8 cellular contexts compared by ENCODE assay signal in the genomic region with DNA sequence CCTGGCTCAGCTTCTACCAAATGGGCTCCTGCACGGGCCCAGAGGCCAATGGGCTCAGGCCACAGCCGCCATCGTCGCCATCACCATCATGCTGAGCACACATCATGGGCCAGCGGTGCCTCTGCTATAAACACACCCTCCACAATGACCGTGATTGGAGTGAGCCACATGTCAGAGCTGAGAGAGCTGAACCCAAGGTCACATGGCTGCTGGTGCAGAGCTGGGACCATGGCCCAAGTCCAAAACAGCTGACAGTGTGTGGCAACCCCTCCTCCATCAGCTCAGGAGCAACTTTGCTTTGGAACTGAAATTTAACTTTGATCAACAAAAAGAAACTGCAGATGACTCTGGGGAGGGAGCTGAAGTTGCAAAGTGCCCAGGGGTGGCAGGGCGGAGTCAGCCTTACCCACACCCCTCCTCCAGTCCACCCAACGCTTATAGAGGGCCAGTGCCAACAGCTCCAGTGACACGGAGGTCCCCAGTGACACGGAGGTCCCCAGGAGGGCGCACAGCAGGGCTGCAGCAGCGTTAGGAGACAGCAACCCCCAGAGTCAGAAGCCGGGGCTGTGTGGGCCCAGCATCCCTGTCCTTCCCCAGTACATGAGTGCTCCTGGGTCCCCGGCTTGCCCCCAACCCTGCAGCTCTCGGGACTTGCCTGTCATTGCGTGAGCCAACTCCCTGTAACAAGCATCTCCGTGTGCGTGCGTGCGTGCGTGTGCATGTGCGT.
A peak's percentile ranks its signal among the peaks of the same experiment; 100 is the strongest.
DNase-seq lines count a peak whose midpoint lies in the region; ATAC-seq and TF ChIP-seq lines count a peak whose summit lies in the region.

No MANE protein-coding gene starts in this region.

- TF ChIP-seq CTCF in CD14-positive monocyte (IDR thresholded peaks at IDR 0.05) = no peak
- TF ChIP-seq CTCF in dorsolateral prefrontal cortex (IDR thresholded peaks at IDR 0.05 in 54 of 56, conservative IDR thresholded peaks at IDR 0.05 in 2 of 56; ENCODE audit: low read depth in 1 of 56, partially characterized antibody in 56 of 56) = no peak

- peak overlapping the region in 27 of 59 donors; percentile 4 to 73 (median 54) for H3K27ac ChIP-seq in dorsolateral prefrontal cortex

- POLR2A ChIA-PET in naive thymus-derived CD8-positive, alpha-beta T cell (lab: Charles Lee) = interaction anchor here (0.6 to 4.2 kb wide), 4 partner anchors 12 to 166 kb away, joined by 3 to 31 read pairs (median 3); no protein-coding TSS in a partner anchor

- peak overlapping the region; percentile 79 to 92 (median 88) for H3K27ac Mint-ChIP-seq in CD14-positive monocyte
- peak overlapping the region; percentile 79 to 97 (median 92) for H3K27ac Mint-ChIP-seq in naive thymus-derived CD8-positive, alpha-beta T cell

- no peaks in the 10 kb centered on the region for H3K27me3 ChIP-seq in dorsolateral prefrontal cortex

- intact Hi-C loops in CD14-positive monocyte (cut with micrococcal nuclease) (no loop called here), dorsolateral prefrontal cortex (cut with DNase I) (loop anchor here in 1 of 2 donors (5.0 kb wide), 1 partner anchor 188 kb away; no protein-coding TSS in a partner anchor)

- ATAC-seq in naive thymus-derived CD8-positive, alpha-beta T cell = peak; percentile 31 to 38
- ATAC-seq in HG02588 (IDR thresholded peaks at IDR 0.05; ENCODE audit: unreplicated experiment) (no peak), HG02798 (IDR thresholded peaks at IDR 0.05; ENCODE audit: poor library complexity, unreplicated experiment) (no peak)

- H3K4me3 ChIP-seq in dorsolateral prefrontal cortex = peak overlapping the region in 27 of 59 donors; percentile 4 to 50 (median 18)

- H3K27me3 Mint-ChIP-seq in CD14-positive monocyte (ENCODE audit: low read depth in 3 of 3) = peaks cover 0 to 5% (median 0%) of the 10 kb centered on the region in 3 donors
- H3K27me3 Mint-ChIP-seq in naive thymus-derived CD8-positive, alpha-beta T cell = no peaks in the 10 kb centered on the region

- DNase-seq in CD14-positive monocyte (ENCODE audit: low spot score) (peak; percentile 77), HUDEP-2 (lab: John Stamatoyannopoulos, UW; ENCODE audit: unreplicated experiment in 76 of 76) (peak in 61 of 76 experiments; percentile 3 to 79 (median 40)), dorsolateral prefrontal cortex (peak in 8 of 10 donors; percentile 53 to 86 (median 68)), NCI-H226 (no peak)
- DNase-seq in naive thymus-derived CD8-positive, alpha-beta T cell = peak in 2 of 10 donors; percentile 17 to 29
- DNase-seq in effector CD8-positive, alpha-beta T cell (lab: John Stamatoyannopoulos, UW) = no peak

- peaks cover 70% of the 10 kb centered on the region for H3K4me1 Mint-ChIP-seq in CD14-positive monocyte
- peaks cover 40 to 84% (median 67%) of the 10 kb centered on the region in 4 donors for H3K4me1 Mint-ChIP-seq in naive thymus-derived CD8-positive, alpha-beta T cell

- H3K4me3 Mint-ChIP-seq in CD14-positive monocyte = peak overlapping the region; percentile 81 to 91
- H3K4me3 Mint-ChIP-seq in naive thymus-derived CD8-positive, alpha-beta T cell = peak overlapping the region; percentile 83 to 93 (median 88)

- peaks cover 31 to 37% of the 10 kb centered on the region in 2 donors for H3K36me3 Mint-ChIP-seq in CD14-positive monocyte
- H3K36me3 Mint-ChIP-seq in naive thymus-derived CD8-positive, alpha-beta T cell = peaks cover 0 to 21% (median 6%) of the 10 kb centered on the region in 3 donors

- no peaks in the 10 kb centered on the region for H3K9me3 Mint-ChIP-seq in CD14-positive monocyte
- H3K9me3 Mint-ChIP-seq in naive thymus-derived CD8-positive, alpha-beta T cell = no peaks in the 10 kb centered on the region

Comparison
In these comparisons a context has a peak if more than half of its experiments do, and no peak if none do; other contexts are left out.
1. DNase-seq: peak in CD14-positive monocyte (single experiment), HUDEP-2 (61 of 76) and dorsolateral prefrontal cortex (8 of 10); none in NCI-H226 (single experiment) and effector CD8-positive, alpha-beta T cell (single experiment).
2. ATAC-seq: peak in naive thymus-derived CD8-positive, alpha-beta T cell (2 of 2); none in HG02588 (single experiment) and HG02798 (single experiment).